Comparison of ENCODE assay signal across 17 cellular contexts in the genomic region with DNA sequence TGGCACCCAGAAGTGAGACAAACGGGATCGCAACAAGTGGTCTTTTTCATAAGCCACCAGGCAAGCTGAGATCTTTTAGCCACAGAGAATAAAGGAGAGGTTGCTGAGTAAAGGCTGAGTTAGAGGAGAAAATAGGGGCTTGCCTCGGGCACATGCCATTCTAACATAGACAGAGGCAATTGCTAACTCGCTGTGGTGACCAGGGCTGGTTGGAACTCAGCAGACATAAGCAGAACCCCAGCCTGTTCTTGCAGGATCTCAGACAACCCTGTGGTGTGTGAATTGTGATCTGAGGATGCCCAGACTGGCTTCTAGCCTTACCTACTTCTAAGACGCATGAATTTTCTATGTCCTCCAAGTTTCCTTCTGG.
"Had no signal": no experiment of that assay in that cellular context is flagged by ENCODE, and none has a peak within 500 bp of the region (broad histone marks: within the 10 kb centered on the region; RNA-seq: fewer than 3 reads in every experiment).

No MANE protein-coding gene starts in this region.

- DNase-seq: activated CD4-positive, alpha-beta memory T cell treated with anti-CD3 and anti-CD28 coated beads for 36 hours; activated CD4-positive, alpha-beta T cell treated with anti-CD3 and anti-CD28 coated beads for 36 hours; activated gamma-delta T cell treated with Interleukin-2 at 50 U/mL for 16 hours; activated T-cell treated with anti-CD3 and anti-CD28 coated beads for 4 hours; adrenal gland; effector CD4-positive, alpha-beta T cell; hippocampal formation; occipital lobe; posterior cingulate gyrus; stimulated activated naive CD8-positive, alpha-beta T cell treated with anti-CD3 and anti-CD28 coated beads, Interleukin-15, amount 100 ng/mL, for 72 hours; testis; upper lobe of left lung had no signal

- H3K36me3 ChIP-seq: adrenal gland, right atrium auricular region, upper lobe of left lung had no signal

- H3K4me1 ChIP-seq: adrenal gland, right atrium auricular region, testis, upper lobe of left lung had no signal

- ATAC-seq: activated CD4-positive, alpha-beta T cell treated with anti-CD3 and anti-CD28 coated beads for 36 hours; activated naive CD4-positive, alpha-beta T cell treated with anti-CD3 and anti-CD28 coated beads, Interleukin-2, amount 50 U/mL, for 72 hours; stimulated activated naive CD8-positive, alpha-beta T cell treated with anti-CD3 and anti-CD28 coated beads, Interleukin-15, amount 100 ng/mL, for 72 hours had no signal

- H3K9me3 ChIP-seq: adrenal gland, right atrium auricular region, testis, upper lobe of left lung had no signal

- FAIRE-seq: astrocyte, islet of Langerhans had no signal

- H3K27me3 ChIP-seq: adrenal gland, right atrium auricular region, testis, upper lobe of left lung had no signal

- H3K4me3 ChIP-seq: adrenal gland, lung, right atrium auricular region, testis, upper lobe of left lung had no signal

- H3K27ac ChIP-seq: adrenal gland, right atrium auricular region, testis, upper lobe of left lung had no signal
